22 cellular contexts compared by ENCODE assay signal in genomic region chr16:23594186-23594585, GRCh38. TPM values are rescaled to one million over a fixed set of nuclear protein-coding genes. Genes with fewer than 3 reads are reported as not detected.
DNase-seq lines count a peak whose midpoint lies in the region; ATAC-seq and TF ChIP-seq lines count a peak whose summit lies in the region.
"Had no signal": no experiment of that assay in that cellular context is flagged by ENCODE, and none has a peak within 500 bp of the region (broad histone marks: within the 10 kb centered on the region; RNA-seq: fewer than 3 reads in every experiment).

No MANE protein-coding gene starts in this region.

- H3K4me1 ChIP-seq in HUES48 (ENCODE audit: control insufficient read depth, insufficient read depth, low read length), result peaks cover 16% of the 10 kb centered on the region
- H3K4me1 ChIP-seq in osteoblast (ENCODE audit: insufficient read depth, low read length), result peaks cover 8% of the 10 kb centered on the region
- H3K4me1 ChIP-seq in effector memory CD4-positive, alpha-beta T cell (ENCODE audit: control insufficient read depth, insufficient read depth, low read length, poor library complexity, severe bottlenecking), result peaks cover 5% of the 10 kb centered on the region

- H2AFZ ChIP-seq in osteoblast (ENCODE audit: low read length), result no peak overlapping the region

- H3K4me1 Mint-ChIP-seq in activated CD8-positive, alpha-beta T cell treated with anti-CD3 and anti-CD28 coated beads for 36 hours (ENCODE audit: low read depth), result peaks cover 27% of the 10 kb centered on the region
- H3K4me1 Mint-ChIP-seq in activated CD8-positive, alpha-beta T cell treated with anti-CD3 and anti-CD28 coated beads, Interleukin-2, amount 10 ng/mL, durations not matched to agents 7 days and 5 days (ENCODE audit: low read depth), result peaks cover 29% of the 10 kb centered on the region
- H3K4me1 Mint-ChIP-seq in brain, result peaks cover 22% of the 10 kb centered on the region

- H3K4me3 ChIP-seq in HUES48 (ENCODE audit: low read depth, low read length) (0 out of 2 replicates have a peak overlapping the region, but pooled peaks have one; percentile 100), osteoblast (ENCODE audit: insufficient read depth, low read length) (no peak overlapping the region)
- H3K4me3 ChIP-seq in effector memory CD4-positive, alpha-beta T cell (ENCODE audit: insufficient read depth, low read depth, low read length, poor library complexity, severe bottlenecking), result no peak overlapping the region

- H3K36me3 ChIP-seq in HUES48 (ENCODE audit: control insufficient read depth, insufficient read depth, low read length) (peaks cover 48% of the 10 kb centered on the region), osteoblast (ENCODE audit: insufficient read depth, low read length) (peaks cover 42% of the 10 kb centered on the region)
- H3K36me3 ChIP-seq in effector memory CD4-positive, alpha-beta T cell (ENCODE audit: control insufficient read depth, insufficient read depth, low read length), result peaks cover 40% of the 10 kb centered on the region
- H3K36me3 ChIP-seq: breast epithelium had no signal

- no peak overlapping the region for H3K27ac ChIP-seq in HUES48 (ENCODE audit: low read depth, low read length)
- H3K27ac ChIP-seq in osteoblast (ENCODE audit: low read depth, low read length), result no peak overlapping the region
- H3K27ac ChIP-seq in effector memory CD4-positive, alpha-beta T cell (ENCODE audit: insufficient read depth, low read length, poor library complexity, severe bottlenecking), result no peak overlapping the region
- H3K27ac ChIP-seq: breast epithelium, vagina had no signal

- no peaks in the 10 kb centered on the region for H3K27me3 Mint-ChIP-seq in activated CD8-positive, alpha-beta T cell treated with anti-CD3 and anti-CD28 coated beads for 36 hours
- no peaks in the 10 kb centered on the region for H3K27me3 Mint-ChIP-seq in activated CD8-positive, alpha-beta T cell treated with anti-CD3 and anti-CD28 coated beads, Interleukin-2, amount 10 ng/mL, durations not matched to agents 7 days and 5 days (ENCODE audit: low read depth)
- no peaks in the 10 kb centered on the region for H3K27me3 Mint-ChIP-seq in brain
- H3K27me3 Mint-ChIP-seq: activated naive CD4-positive, alpha-beta T cell treated with anti-CD3 and anti-CD28 coated beads, Interleukin-2, amount 50 U/mL, for 24 hours; dendritic cell treated with granulocyte-macrophage colony-stimulating factor and Interleukin-4, amounts not matched to agents 40 ng/mL and 50 ng/mL, for 4 days had no signal

- H3K9me3 Mint-ChIP-seq in activated CD8-positive, alpha-beta T cell treated with anti-CD3 and anti-CD28 coated beads for 36 hours, result no peaks in the 10 kb centered on the region
- H3K9me3 Mint-ChIP-seq in activated CD8-positive, alpha-beta T cell treated with anti-CD3 and anti-CD28 coated beads, Interleukin-2, amount 10 ng/mL, durations not matched to agents 7 days and 5 days (ENCODE audit: insufficient read depth), result no peaks in the 10 kb centered on the region
- H3K9me3 Mint-ChIP-seq in brain, result no peaks in the 10 kb centered on the region
- H3K9me3 Mint-ChIP-seq: activated naive CD4-positive, alpha-beta T cell treated with anti-CD3 and anti-CD28 coated beads, Interleukin-2, amount 50 U/mL, for 24 hours; dendritic cell treated with granulocyte-macrophage colony-stimulating factor and Interleukin-4, amounts not matched to agents 40 ng/mL and 50 ng/mL, for 4 days; neural crest cell had no signal

- H3K27me3 ChIP-seq in HUES48 (ENCODE audit: control insufficient read depth, insufficient read depth, low read length) (no peaks in the 10 kb centered on the region), osteoblast (ENCODE audit: insufficient read depth, low read length) (no peaks in the 10 kb centered on the region)
- H3K27me3 ChIP-seq in effector memory CD4-positive, alpha-beta T cell (replicated peaks; ENCODE audit: control insufficient read depth, insufficient read depth, low read length, poor library complexity, severe bottlenecking), result no peaks in the 10 kb centered on the region
- H3K27me3 ChIP-seq: breast epithelium, vagina had no signal

- H3K9me3 ChIP-seq in HUES48 (ENCODE audit: control insufficient read depth, insufficient read depth, low read length) (no peaks in the 10 kb centered on the region), osteoblast (ENCODE audit: low read depth, low read length) (no peaks in the 10 kb centered on the region)
- H3K9me3 ChIP-seq in effector memory CD4-positive, alpha-beta T cell (ENCODE audit: control insufficient read depth, low read length), result no peaks in the 10 kb centered on the region
- H3K9me3 ChIP-seq: breast epithelium, vagina had no signal

- DNase-seq in activated CD8-positive, alpha-beta T cell treated with anti-CD3 and anti-CD28 coated beads for 36 hours, result no peak
- no peak for DNase-seq in activated CD8-positive, alpha-beta T cell treated with anti-CD3 and anti-CD28 coated beads, Interleukin-2, amount 10 ng/mL, durations not matched to agents 7 days and 5 days
- DNase-seq in osteoblast (ENCODE audit: insufficient read length, low spot score, missing footprints) (peak; percentile 25), left lobe of liver (ENCODE audit: low spot score) (no peak), DMS114 treated with DMSO at 0.1 percent for 48 hours (lab: John Stamatoyannopoulos, UW; ENCODE audit: unreplicated experiment) (no peak)
- DNase-seq in effector memory CD4-positive, alpha-beta T cell, result no peak
- DNase-seq: activated CD4-positive, alpha-beta T cell treated with anti-CD3 and anti-CD28 coated beads, Interleukin-2, amount 50 U/mL, for 1 hour; DMS 273 treated with DMSO at 0.1 percent for 48 hours; HCEC 1CT; hypothalamus; kidney; MV-4-11; NCI-H187; NCI-H345; SW 1271 had no signal

- H3K9ac ChIP-seq in HUES48 (ENCODE audit: low read depth, low read length), result no peak overlapping the region

- peaks cover 19% of the 10 kb centered on the region for H3K36me3 Mint-ChIP-seq in activated CD8-positive, alpha-beta T cell treated with anti-CD3 and anti-CD28 coated beads for 36 hours (ENCODE audit: low read depth)
- H3K36me3 Mint-ChIP-seq in activated CD8-positive, alpha-beta T cell treated with anti-CD3 and anti-CD28 coated beads, Interleukin-2, amount 10 ng/mL, durations not matched to agents 7 days and 5 days (ENCODE audit: low read depth), result peaks cover 28% of the 10 kb centered on the region
- H3K36me3 Mint-ChIP-seq in brain, result peaks cover 41% of the 10 kb centered on the region

- intact Hi-C loops in activated CD8-positive, alpha-beta T cell treated with anti-CD3 and anti-CD28 coated beads for 36 hours (cut with micrococcal nuclease), result no loop called here

- TF ChIP-seq CTCF in activated CD8-positive, alpha-beta T cell treated with anti-CD3 and anti-CD28 coated beads for 36 hours (IDR thresholded peaks at IDR 0.05), result no peak
- no peak for TF ChIP-seq CTCF in brain (conservative IDR thresholded peaks at IDR 0.05)
- TF ChIP-seq CTCF in osteoblast (IDR thresholded peaks at IDR 0.05; ENCODE audit: extremely low read depth, low read depth, low read length), result no peak

- H3K4me3 Mint-ChIP-seq in activated CD8-positive, alpha-beta T cell treated with anti-CD3 and anti-CD28 coated beads for 36 hours, result peak overlapping the region; percentile 21
- no peak overlapping the region for H3K4me3 Mint-ChIP-seq in activated CD8-positive, alpha-beta T cell treated with anti-CD3 and anti-CD28 coated beads, Interleukin-2, amount 10 ng/mL, durations not matched to agents 7 days and 5 days
- H3K4me3 Mint-ChIP-seq in brain, result peak overlapping the region in 3 of 5 experiments; percentile 13 to 93 (median 90)

- H4K20me1 ChIP-seq in osteoblast (ENCODE audit: insufficient read depth, low read length), result peaks cover 35% of the 10 kb centered on the region

- H3K27ac Mint-ChIP-seq in activated CD8-positive, alpha-beta T cell treated with anti-CD3 and anti-CD28 coated beads for 36 hours, result no peak overlapping the region
- no peak overlapping the region for H3K27ac Mint-ChIP-seq in activated CD8-positive, alpha-beta T cell treated with anti-CD3 and anti-CD28 coated beads, Interleukin-2, amount 10 ng/mL, durations not matched to agents 7 days and 5 days
- no peak overlapping the region for H3K27ac Mint-ChIP-seq in brain
- H3K27ac Mint-ChIP-seq: dendritic cell treated with granulocyte-macrophage colony-stimulating factor and Interleukin-4, amounts not matched to agents 40 ng/mL and 50 ng/mL, for 4 days had no signal

- peaks cover 67% of the 10 kb centered on the region for H3K79me2 ChIP-seq in osteoblast (ENCODE audit: insufficient read depth, low read length)

- POLR2A ChIA-PET in activated CD8-positive, alpha-beta T cell treated with anti-CD3 and anti-CD28 coated beads for 36 hours (lab: Charles Lee), result no interaction called here
- POLR2A ChIA-PET in activated CD8-positive, alpha-beta T cell treated with anti-CD3 and anti-CD28 coated beads, Interleukin-2, amount 10 ng/mL, durations not matched to agents 7 days and 5 days (lab: Charles Lee), result no interaction called here

- no peak overlapping the region for H3K4me2 ChIP-seq in osteoblast (ENCODE audit: insufficient read depth, low read length)

- CTCF ChIA-PET in activated CD8-positive, alpha-beta T cell treated with anti-CD3 and anti-CD28 coated beads for 36 hours (lab: Charles Lee), result interaction anchor here (1.0 kb wide), 1 partner anchor 34 kb away, joined by 3 read pairs; no protein-coding TSS in a partner anchor
- CTCF ChIA-PET in activated CD8-positive, alpha-beta T cell treated with anti-CD3 and anti-CD28 coated beads, Interleukin-2, amount 10 ng/mL, durations not matched to agents 7 days and 5 days (lab: Charles Lee), result no interaction called here

- no peak for ATAC-seq in activated CD8-positive, alpha-beta T cell treated with anti-CD3 and anti-CD28 coated beads for 36 hours
- no peak for ATAC-seq in activated CD8-positive, alpha-beta T cell treated with anti-CD3 and anti-CD28 coated beads, Interleukin-2, amount 10 ng/mL, durations not matched to agents 7 days and 5 days
- ATAC-seq in left lobe of liver, result no peak

RNA-seq across cellular contexts. Expression of gene NDUFAB1, which starts 1.9 kb away (rescaled TPM):
- 100 to 1,000 TPM; 157 to 162 TPM for total RNA-seq in activated CD8-positive, alpha-beta T cell treated with anti-CD3 and anti-CD28 coated beads for 36 hours
- 100 to 1,000 TPM; 100 to 105 TPM for total RNA-seq in activated CD8-positive, alpha-beta T cell treated with anti-CD3 and anti-CD28 coated beads, Interleukin-2, amount 10 ng/mL, durations not matched to agents 7 days and 5 days
- polyA plus RNA-seq in brain (ENCODE audit: insufficient read depth, low read depth, low replicate concordance), result 160 TPM
- total RNA-seq in osteoblast (43.1 and 50.7 TPM in 2 replicates), left lobe of liver (64.3 TPM)

RNA-seq across cellular contexts. Expression of gene UBFD1, which starts 36.7 kb away (rescaled TPM):
- total RNA-seq in activated CD8-positive, alpha-beta T cell treated with anti-CD3 and anti-CD28 coated beads for 36 hours, result 10 to 100 TPM; 51.8 to 54.1 TPM
- total RNA-seq in activated CD8-positive, alpha-beta T cell treated with anti-CD3 and anti-CD28 coated beads, Interleukin-2, amount 10 ng/mL, durations not matched to agents 7 days and 5 days, result 10 to 100 TPM; 40.2 to 46.3 TPM
- 37.8 TPM for polyA plus RNA-seq in brain (ENCODE audit: insufficient read depth, low read depth, low replicate concordance)
- total RNA-seq in osteoblast (94.3 and 109 TPM in 2 replicates), left lobe of liver (32.9 TPM)

RNA-seq across cellular contexts. Expression of gene EARS2, which starts 37.0 kb away (rescaled TPM):
- total RNA-seq in activated CD8-positive, alpha-beta T cell treated with anti-CD3 and anti-CD28 coated beads for 36 hours, result 10 to 100 TPM; 25.7 to 29.1 TPM
- 10 to 100 TPM; 16.3 to 16.4 TPM for total RNA-seq in activated CD8-positive, alpha-beta T cell treated with anti-CD3 and anti-CD28 coated beads, Interleukin-2, amount 10 ng/mL, durations not matched to agents 7 days and 5 days
- 22.0 TPM for polyA plus RNA-seq in brain (ENCODE audit: insufficient read depth, low read depth, low replicate concordance)
- total RNA-seq in osteoblast (26.8 and 32.6 TPM in 2 replicates), left lobe of liver (15.9 TPM)

RNA-seq across cellular contexts. Expression of gene PALB2, which starts 46.9 kb away (rescaled TPM):
- 10 to 100 TPM; 22.9 to 24.0 TPM for total RNA-seq in activated CD8-positive, alpha-beta T cell treated with anti-CD3 and anti-CD28 coated beads for 36 hours
- 10 to 100 TPM; 22.7 to 26.1 TPM for total RNA-seq in activated CD8-positive, alpha-beta T cell treated with anti-CD3 and anti-CD28 coated beads, Interleukin-2, amount 10 ng/mL, durations not matched to agents 7 days and 5 days
- polyA plus RNA-seq in brain (ENCODE audit: insufficient read depth, low read depth, low replicate concordance), result 5.4 TPM
- total RNA-seq in osteoblast (14.8 and 15.9 TPM in 2 replicates), left lobe of liver (4.6 TPM)

RNA-seq across cellular contexts. Expression of gene DCTN5, which starts 47.1 kb away (rescaled TPM):
- total RNA-seq in activated CD8-positive, alpha-beta T cell treated with anti-CD3 and anti-CD28 coated beads for 36 hours, result 10 to 100 TPM; 51.3 to 54.1 TPM
- total RNA-seq in activated CD8-positive, alpha-beta T cell treated with anti-CD3 and anti-CD28 coated beads, Interleukin-2, amount 10 ng/mL, durations not matched to agents 7 days and 5 days, result 10 to 100 TPM; 71.9 to 72.6 TPM
- 68.1 TPM for polyA plus RNA-seq in brain (ENCODE audit: insufficient read depth, low read depth, low replicate concordance)
- 35.4 and 35.5 TPM in 2 replicates for total RNA-seq in osteoblast
- total RNA-seq in left lobe of liver, result 17.2 TPM
